In genomic region chr17:4766705-4767104, GRCh38 we compare ENCODE assay signal across 17 cellular contexts. TPM values are rescaled to one million over a fixed set of nuclear protein-coding genes. Genes with fewer than 3 reads are reported as not detected.
"Had no signal": no experiment of that assay in that cellular context is flagged by ENCODE, and none has a peak within 500 bp of the region (broad histone marks: within the 10 kb centered on the region; RNA-seq: fewer than 3 reads in every experiment).

No MANE protein-coding gene starts in this region.

- FAIRE-seq: bronchial epithelial cell, islet of Langerhans, pancreas had no signal

- H3K9ac ChIP-seq: neural progenitor cell had no signal

- H2AFZ ChIP-seq: neural progenitor cell had no signal

- H3K9me3 ChIP-seq: ascending aorta, gastrocnemius medialis, pancreas, transverse colon had no signal

- H3K27me3 ChIP-seq: ascending aorta, neural progenitor cell, pancreas, transverse colon had no signal

- DNase-seq: activated naive CD4-positive, alpha-beta T cell treated with anti-CD3 and anti-CD28 coated beads for 36 hours; activated naive CD8-positive, alpha-beta T cell treated with anti-CD3 and anti-CD28 coated beads, Interleukin-2, amount 50 U/mL, for 24 hours; dorsolateral prefrontal cortex; erythroblast; gastrocnemius medialis; pancreas; stimulated activated CD4-positive, alpha-beta T cell treated with anti-CD3 and anti-CD28 coated beads, Interleukin-15, amount 100 ng/mL, for 24 hours; stimulated activated CD4-positive, alpha-beta T cell treated with anti-CD3 and anti-CD28 coated beads, Interleukin-4, amount 100 ng/mL, for 1 hour; stimulated activated naive B cell treated with anti-CD40 and anti-IgM and Interleukin-4, amounts not matched to agents 10 μg/mL and 1 μg/mL and 100 μg/mL, for 72 hours; substantia nigra; transverse colon had no signal

- H3K36me3 ChIP-seq: ascending aorta, gastrocnemius medialis, neural progenitor cell, pancreas, transverse colon had no signal

- H3K4me2 ChIP-seq: neural progenitor cell had no signal

- H3K4me1 ChIP-seq: ascending aorta, gastrocnemius medialis, neural progenitor cell, pancreas had no signal

- H3K4me3 ChIP-seq: ascending aorta, dorsolateral prefrontal cortex, gastrocnemius medialis, neural progenitor cell, pancreas, transverse colon had no signal

- H3K27ac ChIP-seq: ascending aorta, gastrocnemius medialis, neural progenitor cell had no signal

RNA-seq across cellular contexts. Expression of gene TM4SF5, which starts 5.0 kb away (rescaled TPM):
- total RNA-seq: activated naive CD4-positive, alpha-beta T cell treated with anti-CD3 and anti-CD28 coated beads for 36 hours; activated T-helper 17 cell treated with anti-CD3 and anti-CD28 coated beads, Interleukin-2, amount 50 U/mL, for 72 hours; ascending aorta; bronchial epithelial cell; dorsolateral prefrontal cortex; mesenteric fat pad had no signal

RNA-seq across cellular contexts. Expression of gene VMO1, which starts 19.5 kb away (rescaled TPM):
- total RNA-seq: activated T-helper 17 cell treated with anti-CD3 and anti-CD28 coated beads, Interleukin-2, amount 50 U/mL, for 72 hours; ascending aorta; bronchial epithelial cell had no signal

RNA-seq across cellular contexts. Expression of gene GLTPD2, which starts 22.1 kb away (rescaled TPM):
- total RNA-seq: activated naive CD4-positive, alpha-beta T cell treated with anti-CD3 and anti-CD28 coated beads for 36 hours; activated T-helper 17 cell treated with anti-CD3 and anti-CD28 coated beads, Interleukin-2, amount 50 U/mL, for 72 hours; ascending aorta; bronchial epithelial cell; mesenteric fat pad had no signal

RNA-seq across cellular contexts. Expression of gene ZMYND15, which starts 27.1 kb away (rescaled TPM):
- total RNA-seq: ascending aorta, gastrocnemius medialis had no signal
